Comparison of ENCODE assay signal across 8 cellular contexts in the genomic region with DNA sequence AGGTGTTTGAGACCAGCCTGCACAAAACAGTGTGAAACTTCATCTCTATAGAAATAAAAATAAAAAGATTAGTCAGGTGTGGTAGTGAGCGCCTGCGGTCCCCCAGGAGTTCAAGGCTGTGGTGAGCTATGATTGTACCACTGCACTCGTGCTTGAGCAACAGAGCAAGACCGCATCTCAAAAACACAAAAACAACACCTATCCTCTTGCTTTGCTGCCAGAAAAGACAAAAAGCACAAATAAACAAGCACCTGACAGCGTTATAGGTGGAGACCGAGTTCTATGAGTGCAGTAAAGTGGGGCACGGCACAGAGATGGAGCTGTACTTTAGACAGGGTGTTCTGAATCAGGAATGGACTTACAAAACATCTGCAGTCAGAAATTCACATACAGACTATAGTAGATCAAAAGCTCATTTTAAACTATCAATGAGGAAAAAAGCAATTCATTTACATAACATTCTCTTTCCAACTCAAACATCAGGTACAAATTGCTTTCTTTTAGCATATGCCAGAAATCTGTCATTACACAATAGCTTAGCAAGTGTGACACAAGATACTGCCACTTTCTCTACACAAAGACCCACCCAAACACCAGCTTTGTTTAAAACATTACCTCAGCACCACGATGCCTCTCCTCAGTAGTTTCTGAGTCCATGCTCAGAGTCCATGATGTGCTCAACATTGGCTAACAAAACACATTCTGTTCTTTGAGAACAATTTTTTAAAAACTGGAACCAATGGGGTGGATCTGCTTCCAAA. TPM values are rescaled to one million over a fixed set of nuclear protein-coding genes. Genes with fewer than 3 reads are reported as not detected.
A peak's percentile ranks its signal among the peaks of the same experiment; 100 is the strongest.
DNase-seq lines count a peak whose midpoint lies in the region; ATAC-seq and TF ChIP-seq lines count a peak whose summit lies in the region.

No MANE protein-coding gene starts in this region.

- peaks cover 12% of the 10 kb centered on the region for H3K4me1 ChIP-seq in smooth muscle cell (ENCODE audit: low read depth)

- TF ChIP-seq CTCF in GM20000 (IDR thresholded peaks at IDR 0.05; ENCODE audit: extremely low read depth, missing control alignments) (no peak), smooth muscle cell (IDR thresholded peaks at IDR 0.05; ENCODE audit: borderline replicate concordance, insufficient read depth, poor library complexity, severe bottlenecking) (no peak)

- H4K20me1 ChIP-seq in smooth muscle cell (ENCODE audit: low read depth): peaks cover 92% of the 10 kb centered on the region

- H3K4me2 ChIP-seq in smooth muscle cell: no peak overlapping the region

- DNase-seq in DMS79 treated with DMSO at 0.1 percent for 48 hours (lab: John Stamatoyannopoulos, UW) (peak; percentile 80), GM20000 (ENCODE audit: low spot score) (peak; percentile 34), smooth muscle cell (lab: John Stamatoyannopoulos, UW; ENCODE audit: unreplicated experiment) (no peak), SHP77 (lab: John Stamatoyannopoulos, UW) (no peak), UCSD-AML1 (lab: John Stamatoyannopoulos, UW; ENCODE audit: unreplicated experiment) (no peak), hypothalamus (lab: John Stamatoyannopoulos, UW) (no peak)
- DNase-seq in activated naive CD8-positive, alpha-beta T cell treated with anti-CD3 and anti-CD28 coated beads, Interleukin-2, amount 50 U/mL, for 24 hours: no peak

- H3K27ac Mint-ChIP-seq in activated naive CD8-positive, alpha-beta T cell treated with anti-CD3 and anti-CD28 coated beads, Interleukin-2, amount 50 U/mL, for 24 hours: peak overlapping the region; percentile 70

- H3K9me3 ChIP-seq in smooth muscle cell (replicated peaks; ENCODE audit: low read depth): no peaks in the 10 kb centered on the region

- H3K36me3 ChIP-seq in smooth muscle cell (ENCODE audit: low read depth): no peaks in the 10 kb centered on the region

- H3K27me3 Mint-ChIP-seq in activated naive CD8-positive, alpha-beta T cell treated with anti-CD3 and anti-CD28 coated beads, Interleukin-2, amount 50 U/mL, for 24 hours: no peaks in the 10 kb centered on the region

- H2AFZ ChIP-seq in smooth muscle cell (ENCODE audit: low read depth): no peak overlapping the region

- H3K36me3 Mint-ChIP-seq in activated naive CD8-positive, alpha-beta T cell treated with anti-CD3 and anti-CD28 coated beads, Interleukin-2, amount 50 U/mL, for 24 hours (ENCODE audit: low read depth): peaks cover 82% of the 10 kb centered on the region

- H3K4me1 Mint-ChIP-seq in activated naive CD8-positive, alpha-beta T cell treated with anti-CD3 and anti-CD28 coated beads, Interleukin-2, amount 50 U/mL, for 24 hours: peaks cover 97% of the 10 kb centered on the region

- H3K27ac ChIP-seq in smooth muscle cell (ENCODE audit: low read depth): no peak overlapping the region

- no peak overlapping the region for H3K4me3 Mint-ChIP-seq in activated naive CD8-positive, alpha-beta T cell treated with anti-CD3 and anti-CD28 coated beads, Interleukin-2, amount 50 U/mL, for 24 hours

- peaks cover 89% of the 10 kb centered on the region for H3K79me2 ChIP-seq in smooth muscle cell (ENCODE audit: low read depth)

- peaks cover 4% of the 10 kb centered on the region for H3F3A ChIP-seq in smooth muscle cell (ENCODE audit: low read depth)

- no peaks in the 10 kb centered on the region for H3K27me3 ChIP-seq in smooth muscle cell (ENCODE audit: low read depth)

- peak; percentile 70 for ATAC-seq in HG03442 (IDR thresholded peaks at IDR 0.05; ENCODE audit: unreplicated experiment)
- no peak for ATAC-seq in activated naive CD8-positive, alpha-beta T cell treated with anti-CD3 and anti-CD28 coated beads, Interleukin-2, amount 50 U/mL, for 24 hours

- H3K9me3 Mint-ChIP-seq in activated naive CD8-positive, alpha-beta T cell treated with anti-CD3 and anti-CD28 coated beads, Interleukin-2, amount 50 U/mL, for 24 hours: no peaks in the 10 kb centered on the region

- 87% methylated on average over 8 of the region's 8 CpGs for WGBS in smooth muscle cell (ENCODE audit: low lambda C conversion rate)

- H3K9ac ChIP-seq in smooth muscle cell (ENCODE audit: low read depth): no peak overlapping the region

- peak overlapping the region; percentile 13 for H3K4me3 ChIP-seq in smooth muscle cell

RNA-seq across cellular contexts. Expression of a gene that starts 10.1 kb away (rescaled TPM):
- 98.4 and 113 TPM in 2 replicates for total RNA-seq in smooth muscle cell
- polyA plus RNA-seq in smooth muscle cell: 55.0 and 190 TPM in 2 replicates

Comparison
In these comparisons a context has a peak if more than half of its experiments do, and no peak if none do; other contexts are left out.
1. DNase-seq: peak in DMS79 treated with DMSO at 0.1 percent for 48 hours (single experiment) and GM20000 (single experiment); none in activated naive CD8-positive, alpha-beta T cell treated with anti-CD3 and anti-CD28 coated beads, Interleukin-2, amount 50 U/mL, for 24 hours (single experiment), smooth muscle cell (single experiment), SHP77 (0 of 2), UCSD-AML1 (single experiment) and hypothalamus (0 of 51).